1 cellular context compared by ENCODE assay signal in the genomic region with DNA sequence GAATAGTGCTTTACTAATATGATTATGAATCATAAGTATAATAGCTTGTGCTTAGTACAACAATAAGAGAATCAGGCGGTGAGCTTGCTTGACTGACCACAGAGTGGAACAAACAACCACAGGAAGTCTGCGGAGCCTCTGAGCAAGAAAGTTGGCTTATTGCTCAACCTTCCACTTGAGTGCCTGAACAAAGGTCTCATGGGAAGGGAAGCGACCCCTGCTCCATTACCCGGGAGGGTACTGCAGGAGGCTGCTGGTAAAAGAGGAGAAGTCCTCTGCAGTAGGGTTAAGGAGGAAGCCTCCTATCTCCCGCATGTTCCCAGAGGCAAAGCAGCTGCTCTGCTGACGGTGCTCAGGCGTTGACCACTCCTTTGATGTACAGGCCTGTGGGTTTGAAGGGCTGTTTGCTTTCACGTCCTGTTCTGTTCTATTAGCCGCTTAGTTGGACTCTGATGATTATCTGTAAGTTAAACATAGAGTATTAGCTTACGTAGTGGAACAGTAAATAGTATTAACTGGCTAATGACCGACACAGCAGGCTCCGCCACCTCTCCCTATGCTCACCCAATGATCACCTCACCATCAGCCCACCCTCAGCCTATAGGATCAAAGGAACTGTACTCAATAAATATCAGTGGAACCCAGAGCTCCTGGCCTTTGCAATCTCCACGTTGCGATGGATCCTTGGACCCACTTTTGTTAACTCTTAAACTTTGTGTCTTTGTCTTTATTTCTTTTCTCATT.
TF ChIP-seq lines count a peak whose summit lies in the region.

No MANE protein-coding gene starts in this region.

TF ChIP-seq in HepG2, 621 proteins besides CTCF, POLR2A, EP300 and RAD21 (continued from another document and continues in another):
- TF ChIP-seq, protein P1, sequence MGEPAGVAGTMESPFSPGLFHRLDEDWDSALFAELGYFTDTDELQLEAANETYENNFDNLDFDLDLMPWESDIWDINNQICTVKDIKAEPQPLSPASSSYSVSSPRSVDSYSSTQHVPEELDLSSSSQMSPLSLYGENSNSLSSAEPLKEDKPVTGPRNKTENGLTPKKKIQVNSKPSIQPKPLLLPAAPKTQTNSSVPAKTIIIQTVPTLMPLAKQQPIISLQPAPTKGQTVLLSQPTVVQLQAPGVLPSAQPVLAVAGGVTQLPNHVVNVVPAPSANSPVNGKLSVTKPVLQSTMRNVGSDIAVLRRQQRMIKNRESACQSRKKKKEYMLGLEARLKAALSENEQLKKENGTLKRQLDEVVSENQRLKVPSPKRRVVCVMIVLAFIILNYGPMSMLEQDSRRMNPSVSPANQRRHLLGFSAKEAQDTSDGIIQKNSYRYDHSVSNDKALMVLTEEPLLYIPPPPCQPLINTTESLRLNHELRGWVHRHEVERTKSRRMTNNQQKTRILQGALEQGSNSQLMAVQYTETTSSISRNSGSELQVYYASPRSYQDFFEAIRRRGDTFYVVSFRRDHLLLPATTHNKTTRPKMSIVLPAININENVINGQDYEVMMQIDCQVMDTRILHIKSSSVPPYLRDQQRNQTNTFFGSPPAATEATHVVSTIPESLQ (CRISPR knock-in tag; conservative IDR thresholded peaks at IDR 0.05) = no peak
- TF ChIP-seq KLF15 (CRISPR knock-in tag; IDR thresholded peaks at IDR 0.05; ENCODE audit: borderline replicate concordance) (no peak), ZNF850 (CRISPR knock-in tag; conservative IDR thresholded peaks at IDR 0.05) (no peak; the same call in 1 of the 2 replicates), SAP130 (CRISPR knock-in tag; IDR thresholded peaks at IDR 0.05; ENCODE audit: low read depth) (peak; percentile 69; the same call in 1 of the 2 replicates), ZNF772 (CRISPR knock-in tag; IDR thresholded peaks at IDR 0.05) (peak; percentile 16; the same call in 1 of the 2 replicates), JUNB (CRISPR knock-in tag; IDR thresholded peaks at IDR 0.05; ENCODE audit: borderline replicate concordance) (peak; percentile 72; the same call in 1 of the 2 replicates), ZNF782 (CRISPR knock-in tag; IDR thresholded peaks at IDR 0.05; ENCODE audit: borderline replicate concordance) (no peak; the same call in 1 of the 2 replicates), MTF1 (CRISPR knock-in tag; IDR thresholded peaks at IDR 0.05) (no peak), ZNF543 (CRISPR knock-in tag; IDR thresholded peaks at IDR 0.05) (0 out of 2 replicates have a peak, but pooled peaks have one; percentile 40), SMARCE1 (IDR thresholded peaks at IDR 0.05; ENCODE audit: borderline replicate concordance) (no peak), ZBTB42 (CRISPR knock-in tag; IDR thresholded peaks at IDR 0.05) (no peak), HNF4A (CRISPR knock-in tag; IDR thresholded peaks at IDR 0.05) (peak; percentile 74), ELF1 (CRISPR knock-in tag; IDR thresholded peaks at IDR 0.05) (peak; percentile 25), U2AF2 (IDR thresholded peaks at IDR 0.05; ENCODE audit: low read depth, low read length) (no peak), SRSF1 (optimal IDR thresholded peaks at IDR 0.05; ENCODE audit: low read depth, low read length) (no peak), NFYC (CRISPR knock-in tag; IDR thresholded peaks at IDR 0.05) (peak; percentile 64), ZNF619 (CRISPR knock-in tag; IDR thresholded peaks at IDR 0.05) (peak; percentile 21; the same call in 1 of the 2 replicates), SMAD1 (CRISPR knock-in tag; IDR thresholded peaks at IDR 0.05; ENCODE audit: borderline replicate concordance, low read depth) (no peak), ZNF558 (CRISPR knock-in tag; IDR thresholded peaks at IDR 0.05; ENCODE audit: borderline replicate concordance) (no peak), ZBTB20 (CRISPR knock-in tag; IDR thresholded peaks at IDR 0.05; ENCODE audit: borderline replicate concordance, low read depth) (no peak), GLI4 (CRISPR knock-in tag; IDR thresholded peaks at IDR 0.05; ENCODE audit: borderline replicate concordance) (no peak), HMG20B (CRISPR knock-in tag; conservative IDR thresholded peaks at IDR 0.05) (peak; percentile 96), ZNF777 (CRISPR knock-in tag; IDR thresholded peaks at IDR 0.05) (no peak), SMARCC2 (IDR thresholded peaks at IDR 0.05) (no peak), CC2D1A (CRISPR knock-in tag; IDR thresholded peaks at IDR 0.05) (no peak), ZNF780A (CRISPR knock-in tag; IDR thresholded peaks at IDR 0.05) (no peak), KLF9 (CRISPR knock-in tag; IDR thresholded peaks at IDR 0.05; ENCODE audit: low read depth) (no peak), SRF (IDR thresholded peaks at IDR 0.05; ENCODE audit: low read depth, low read length) (no peak), U2AF1 (optimal IDR thresholded peaks at IDR 0.05; ENCODE audit: low read depth, low read length) (no peak), BRCA1 (CRISPR knock-in tag; IDR thresholded peaks at IDR 0.05) (no peak), SRSF9 (IDR thresholded peaks at IDR 0.05; ENCODE audit: borderline replicate concordance, insufficient read depth, low read depth, low read length, poor library complexity, severe bottlenecking) (no peak), MAFG (CRISPR knock-in tag; IDR thresholded peaks at IDR 0.05) (no peak), BHLHE40 (IDR thresholded peaks at IDR 0.05; ENCODE audit: low read length) (0 out of 2 replicates have a peak, but pooled peaks have one; percentile 61), HNF4G (IDR thresholded peaks at IDR 0.05; ENCODE audit: borderline replicate concordance, low read depth, low read length) (peak; percentile 67; the same call in 1 of the 2 replicates), HNF4G (CRISPR knock-in tag; IDR thresholded peaks at IDR 0.05; ENCODE audit: borderline replicate concordance, low read depth) (peak; percentile 76), POLR2G (IDR thresholded peaks at IDR 0.05; ENCODE audit: low read depth, low read length) (peak; percentile 90), NR1H2 (CRISPR knock-in tag; IDR thresholded peaks at IDR 0.05; ENCODE audit: borderline replicate concordance, low read depth) (no peak), CBX5 (CRISPR knock-in tag; IDR thresholded peaks at IDR 0.05; ENCODE audit: borderline replicate concordance) (0 out of 2 replicates have a peak, but pooled peaks have one; percentile 56), KDM5A (IDR thresholded peaks at IDR 0.05; ENCODE audit: borderline replicate concordance, low read length) (peak; percentile 30; the same call in 1 of the 2 replicates), ONECUT2 (CRISPR knock-in tag; IDR thresholded peaks at IDR 0.05) (no peak), ZNF143 (CRISPR knock-in tag; IDR thresholded peaks at IDR 0.05) (no peak; the same call in none of the 2 replicates), KDM4B (CRISPR knock-in tag; IDR thresholded peaks at IDR 0.05) (no peak), ZNF720 (CRISPR knock-in tag; IDR thresholded peaks at IDR 0.05) (no peak), ZNF550 (CRISPR knock-in tag; IDR thresholded peaks at IDR 0.05; ENCODE audit: borderline replicate concordance) (no peak), ZNF644 (CRISPR knock-in tag; IDR thresholded peaks at IDR 0.05; ENCODE audit: low read depth) (peak; percentile 43; the same call in 1 of the 2 replicates), RAD51 (IDR thresholded peaks at IDR 0.05; ENCODE audit: borderline replicate concordance) (no peak), PTBP1 (IDR thresholded peaks at IDR 0.05; ENCODE audit: low read depth, low read length, poor library complexity, severe bottlenecking) (no peak)
- TF ChIP-seq, protein P2, sequence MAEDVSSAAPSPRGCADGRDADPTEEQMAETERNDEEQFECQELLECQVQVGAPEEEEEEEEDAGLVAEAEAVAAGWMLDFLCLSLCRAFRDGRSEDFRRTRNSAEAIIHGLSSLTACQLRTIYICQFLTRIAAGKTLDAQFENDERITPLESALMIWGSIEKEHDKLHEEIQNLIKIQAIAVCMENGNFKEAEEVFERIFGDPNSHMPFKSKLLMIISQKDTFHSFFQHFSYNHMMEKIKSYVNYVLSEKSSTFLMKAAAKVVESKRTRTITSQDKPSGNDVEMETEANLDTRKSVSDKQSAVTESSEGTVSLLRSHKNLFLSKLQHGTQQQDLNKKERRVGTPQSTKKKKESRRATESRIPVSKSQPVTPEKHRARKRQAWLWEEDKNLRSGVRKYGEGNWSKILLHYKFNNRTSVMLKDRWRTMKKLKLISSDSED (CRISPR knock-in tag; IDR thresholded peaks at IDR 0.05) = no peak
- TF ChIP-seq, protein P3, sequence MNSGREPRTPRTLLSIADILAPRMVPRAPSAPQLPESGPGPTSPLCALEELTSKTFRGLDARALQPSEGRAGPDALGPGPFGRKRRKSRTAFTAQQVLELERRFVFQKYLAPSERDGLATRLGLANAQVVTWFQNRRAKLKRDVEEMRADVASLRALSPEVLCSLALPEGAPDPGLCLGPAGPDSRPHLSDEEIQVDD (CRISPR knock-in tag; IDR thresholded peaks at IDR 0.05; ENCODE audit: borderline replicate concordance) = peak; percentile 38; the same call in 1 of the 2 replicates
- TF ChIP-seq, protein P4, sequence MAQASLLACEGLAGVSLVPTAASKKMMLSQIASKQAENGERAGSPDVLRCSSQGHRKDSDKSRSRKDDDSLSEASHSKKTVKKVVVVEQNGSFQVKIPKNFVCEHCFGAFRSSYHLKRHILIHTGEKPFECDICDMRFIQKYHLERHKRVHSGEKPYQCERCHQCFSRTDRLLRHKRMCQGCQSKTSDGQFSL (CRISPR knock-in tag; IDR thresholded peaks at IDR 0.05) = no peak
- TF ChIP-seq, protein P5, sequence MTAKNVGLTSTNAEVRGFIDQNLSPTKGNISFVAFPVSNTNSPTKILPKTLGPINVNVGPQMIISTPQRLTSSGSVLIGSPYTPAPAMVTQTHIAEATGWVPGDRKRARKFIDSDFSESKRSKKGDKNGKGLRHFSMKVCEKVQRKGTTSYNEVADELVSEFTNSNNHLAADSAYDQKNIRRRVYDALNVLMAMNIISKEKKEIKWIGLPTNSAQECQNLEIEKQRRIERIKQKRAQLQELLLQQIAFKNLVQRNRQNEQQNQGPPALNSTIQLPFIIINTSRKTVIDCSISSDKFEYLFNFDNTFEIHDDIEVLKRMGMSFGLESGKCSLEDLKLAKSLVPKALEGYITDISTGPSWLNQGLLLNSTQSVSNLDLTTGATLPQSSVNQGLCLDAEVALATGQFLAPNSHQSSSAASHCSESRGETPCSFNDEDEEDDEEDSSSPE (CRISPR knock-in tag; IDR thresholded peaks at IDR 0.05) = peak; percentile 7; the same call in 1 of the 2 replicates
- TF ChIP-seq, protein P6, sequence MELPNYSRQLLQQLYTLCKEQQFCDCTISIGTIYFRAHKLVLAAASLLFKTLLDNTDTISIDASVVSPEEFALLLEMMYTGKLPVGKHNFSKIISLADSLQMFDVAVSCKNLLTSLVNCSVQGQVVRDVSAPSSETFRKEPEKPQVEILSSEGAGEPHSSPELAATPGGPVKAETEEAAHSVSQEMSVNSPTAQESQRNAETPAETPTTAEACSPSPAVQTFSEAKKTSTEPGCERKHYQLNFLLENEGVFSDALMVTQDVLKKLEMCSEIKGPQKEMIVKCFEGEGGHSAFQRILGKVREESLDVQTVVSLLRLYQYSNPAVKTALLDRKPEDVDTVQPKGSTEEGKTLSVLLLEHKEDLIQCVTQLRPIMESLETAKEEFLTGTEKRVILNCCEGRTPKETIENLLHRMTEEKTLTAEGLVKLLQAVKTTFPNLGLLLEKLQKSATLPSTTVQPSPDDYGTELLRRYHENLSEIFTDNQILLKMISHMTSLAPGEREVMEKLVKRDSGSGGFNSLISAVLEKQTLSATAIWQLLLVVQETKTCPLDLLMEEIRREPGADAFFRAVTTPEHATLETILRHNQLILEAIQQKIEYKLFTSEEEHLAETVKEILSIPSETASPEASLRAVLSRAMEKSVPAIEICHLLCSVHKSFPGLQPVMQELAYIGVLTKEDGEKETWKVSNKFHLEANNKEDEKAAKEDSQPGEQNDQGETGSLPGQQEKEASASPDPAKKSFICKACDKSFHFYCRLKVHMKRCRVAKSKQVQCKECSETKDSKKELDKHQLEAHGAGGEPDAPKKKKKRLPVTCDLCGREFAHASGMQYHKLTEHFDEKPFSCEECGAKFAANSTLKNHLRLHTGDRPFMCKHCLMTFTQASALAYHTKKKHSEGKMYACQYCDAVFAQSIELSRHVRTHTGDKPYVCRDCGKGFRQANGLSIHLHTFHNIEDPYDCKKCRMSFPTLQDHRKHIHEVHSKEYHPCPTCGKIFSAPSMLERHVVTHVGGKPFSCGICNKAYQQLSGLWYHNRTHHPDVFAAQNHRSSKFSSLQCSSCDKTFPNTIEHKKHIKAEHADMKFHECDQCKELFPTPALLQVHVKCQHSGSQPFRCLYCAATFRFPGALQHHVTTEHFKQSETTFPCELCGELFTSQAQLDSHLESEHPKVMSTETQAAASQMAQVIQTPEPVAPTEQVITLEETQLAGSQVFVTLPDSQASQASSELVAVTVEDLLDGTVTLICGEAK (IDR thresholded peaks at IDR 0.05) = no peak
- TF ChIP-seq, protein P6 (CRISPR knock-in tag; IDR thresholded peaks at IDR 0.05) = peak; percentile 41; the same call in 1 of the 2 replicates
